In the genomic region with DNA sequence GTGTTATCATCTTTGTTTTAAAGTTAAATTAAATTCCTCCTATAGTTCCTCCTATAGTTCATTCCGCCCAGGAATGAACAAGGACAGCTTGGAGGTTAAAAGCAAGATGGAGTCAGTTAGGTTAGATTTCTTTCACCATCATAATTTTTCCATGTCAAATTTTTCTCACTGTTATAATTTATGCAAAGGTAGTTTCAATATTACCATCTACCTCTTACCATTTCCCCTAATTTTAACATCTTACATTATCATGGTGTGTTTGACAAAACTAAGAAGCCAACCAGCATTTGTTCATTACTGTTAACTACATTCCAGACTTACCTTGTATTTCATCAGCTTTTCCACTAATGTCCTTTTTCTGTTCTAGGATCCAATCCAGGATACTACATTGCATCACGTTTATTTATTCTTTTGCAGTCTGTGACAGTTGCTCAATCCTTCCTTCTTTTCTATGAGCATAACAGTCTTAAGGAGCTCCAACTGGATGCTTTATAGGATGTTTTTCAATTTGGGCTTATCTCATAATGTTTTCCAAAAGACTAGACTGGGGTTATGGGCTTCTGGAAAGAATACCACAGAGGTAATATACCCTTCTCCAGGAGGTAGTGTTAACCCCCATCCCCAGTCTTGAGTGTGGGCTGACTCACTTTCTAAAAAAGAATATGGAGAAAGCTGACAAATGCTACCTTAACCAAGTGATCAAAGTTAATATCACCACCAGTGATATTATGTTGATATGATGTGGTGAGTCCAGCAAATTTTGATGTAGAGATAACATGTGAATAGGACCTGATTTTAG, we compare ENCODE assay signal across 1 cellular context.
TF ChIP-seq lines count a peak whose summit lies in the region.

No MANE protein-coding gene starts in this region.

TF ChIP-seq in K562, 482 proteins besides CTCF, POLR2A, EP300 and RAD21 (continued from another document and continues in another):
- TF ChIP-seq CBFA2T2 (conservative IDR thresholded peaks at IDR 0.05) (no peak), CREM (IDR thresholded peaks at IDR 0.05; ENCODE audit: low read depth) (no peak), ZNF224 (CRISPR knock-in tag; IDR thresholded peaks at IDR 0.05) (no peak), TRIM24 (IDR thresholded peaks at IDR 0.05) (peak; percentile 74 to 94; a peak in 2 of 4 replicates), FOXJ3 (CRISPR knock-in tag; IDR thresholded peaks at IDR 0.05) (no peak), HINFP (tag; conservative IDR thresholded peaks at IDR 0.05; ENCODE audit: low read depth) (no peak), CBFB (CRISPR knock-in tag; IDR thresholded peaks at IDR 0.05) (no peak), FOS (IDR thresholded peaks at IDR 0.05; ENCODE audit: extremely low read depth, insufficient read length) (no peak), SREBF1 (IDR thresholded peaks at IDR 0.05; ENCODE audit: borderline replicate concordance, low read depth, low read length) (no peak), NR2C1 (IDR thresholded peaks at IDR 0.05) (no peak), NR2C1 (tag; IDR thresholded peaks at IDR 0.05) (peak; percentile 83), KLF1 (tag; IDR thresholded peaks at IDR 0.05) (no peak), ZNF395 (CRISPR knock-in tag; IDR thresholded peaks at IDR 0.05) (peak; percentile 86; the same call in 1 of the 2 replicates), NKRF (IDR thresholded peaks at IDR 0.05; ENCODE audit: borderline replicate concordance) (no peak), ZNF274 (IDR thresholded peaks at IDR 0.05; ENCODE audit: borderline replicate concordance, low read depth, low read length) (no peak), ZNF589 (CRISPR knock-in tag; IDR thresholded peaks at IDR 0.05; ENCODE audit: low read depth) (peak; percentile 97), DDX20 (tag; IDR thresholded peaks at IDR 0.05; ENCODE audit: low read depth) (peak; percentile 92), TCF3 (CRISPR knock-in tag; IDR thresholded peaks at IDR 0.05) (no peak), ZNF24 (IDR thresholded peaks at IDR 0.05) (peak; percentile 50; the same call in 1 of the 2 replicates), E2F3 (CRISPR knock-in tag; IDR thresholded peaks at IDR 0.05) (no peak), NFYB (IDR thresholded peaks at IDR 0.05; ENCODE audit: extremely low read depth, insufficient read length) (no peak), NR4A1 (CRISPR knock-in tag; IDR thresholded peaks at IDR 0.05) (no peak), NR4A1 (tag; IDR thresholded peaks at IDR 0.05) (peak; percentile 54; the same call in 1 of the 2 replicates), CXXC5 (CRISPR knock-in tag; IDR thresholded peaks at IDR 0.05) (peak; percentile 67), ZNF584 (CRISPR knock-in tag; IDR thresholded peaks at IDR 0.05; ENCODE audit: low read depth) (peak; percentile 92), ATF3 (IDR thresholded peaks at IDR 0.05) (peak; percentile 68; the same call in 1 of the 2 replicates), ATF3 (CRISPR knock-in tag; conservative IDR thresholded peaks at IDR 0.05) (no peak), ZNF239 (CRISPR knock-in tag; IDR thresholded peaks at IDR 0.05) (peak; percentile 71), BHLHE40 (IDR thresholded peaks at IDR 0.05; ENCODE audit: low read length) (no peak), ZBTB8A (IDR thresholded peaks at IDR 0.05; ENCODE audit: partially characterized antibody) (no peak), ZNF518B (CRISPR knock-in tag; IDR thresholded peaks at IDR 0.05) (no peak), SOX6 (IDR thresholded peaks at IDR 0.05) (peak; percentile 30; the same call in 1 of the 2 replicates), ZBTB11 (CRISPR knock-in tag; IDR thresholded peaks at IDR 0.05) (no peak; a peak in 1 of 6 replicates)
- TF ChIP-seq, protein P1, sequence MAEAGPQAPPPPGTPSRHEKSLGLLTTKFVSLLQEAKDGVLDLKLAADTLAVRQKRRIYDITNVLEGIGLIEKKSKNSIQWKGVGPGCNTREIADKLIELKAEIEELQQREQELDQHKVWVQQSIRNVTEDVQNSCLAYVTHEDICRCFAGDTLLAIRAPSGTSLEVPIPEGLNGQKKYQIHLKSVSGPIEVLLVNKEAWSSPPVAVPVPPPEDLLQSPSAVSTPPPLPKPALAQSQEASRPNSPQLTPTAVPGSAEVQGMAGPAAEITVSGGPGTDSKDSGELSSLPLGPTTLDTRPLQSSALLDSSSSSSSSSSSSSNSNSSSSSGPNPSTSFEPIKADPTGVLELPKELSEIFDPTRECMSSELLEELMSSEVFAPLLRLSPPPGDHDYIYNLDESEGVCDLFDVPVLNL (CRISPR knock-in tag; IDR thresholded peaks at IDR 0.05; ENCODE audit: low read depth): no peak
- TF ChIP-seq, protein P2, sequence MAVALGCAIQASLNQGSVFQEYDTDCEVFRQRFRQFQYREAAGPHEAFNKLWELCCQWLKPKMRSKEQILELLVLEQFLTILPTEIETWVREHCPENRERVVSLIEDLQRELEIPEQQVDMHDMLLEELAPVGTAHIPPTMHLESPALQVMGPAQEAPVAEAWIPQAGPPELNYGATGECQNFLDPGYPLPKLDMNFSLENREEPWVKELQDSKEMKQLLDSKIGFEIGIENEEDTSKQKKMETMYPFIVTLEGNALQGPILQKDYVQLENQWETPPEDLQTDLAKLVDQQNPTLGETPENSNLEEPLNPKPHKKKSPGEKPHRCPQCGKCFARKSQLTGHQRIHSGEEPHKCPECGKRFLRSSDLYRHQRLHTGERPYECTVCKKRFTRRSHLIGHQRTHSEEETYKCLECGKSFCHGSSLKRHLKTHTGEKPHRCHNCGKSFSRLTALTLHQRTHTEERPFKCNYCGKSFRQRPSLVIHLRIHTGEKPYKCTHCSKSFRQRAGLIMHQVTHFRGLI (CRISPR knock-in tag; IDR thresholded peaks at IDR 0.05): peak; percentile 67; the same call in 1 of the 2 replicates
- TF ChIP-seq, protein P3, sequence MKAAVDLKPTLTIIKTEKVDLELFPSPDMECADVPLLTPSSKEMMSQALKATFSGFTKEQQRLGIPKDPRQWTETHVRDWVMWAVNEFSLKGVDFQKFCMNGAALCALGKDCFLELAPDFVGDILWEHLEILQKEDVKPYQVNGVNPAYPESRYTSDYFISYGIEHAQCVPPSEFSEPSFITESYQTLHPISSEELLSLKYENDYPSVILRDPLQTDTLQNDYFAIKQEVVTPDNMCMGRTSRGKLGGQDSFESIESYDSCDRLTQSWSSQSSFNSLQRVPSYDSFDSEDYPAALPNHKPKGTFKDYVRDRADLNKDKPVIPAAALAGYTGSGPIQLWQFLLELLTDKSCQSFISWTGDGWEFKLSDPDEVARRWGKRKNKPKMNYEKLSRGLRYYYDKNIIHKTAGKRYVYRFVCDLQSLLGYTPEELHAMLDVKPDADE (conservative IDR thresholded peaks at IDR 0.05; ENCODE audit: control insufficient read depth, low read depth, low read length): no peak
